Comparison of ENCODE assay signal across 8 cellular contexts in genomic region chr22:24521791-24522245, GRCh38. TPM values are rescaled to one million over a fixed set of nuclear protein-coding genes. Genes with fewer than 3 reads are reported as not detected.
A peak's percentile ranks its signal among the peaks of the same experiment; 100 is the strongest.
DNase-seq lines count a peak whose midpoint lies in the region; ATAC-seq, FAIRE-seq and TF ChIP-seq lines count a peak whose summit lies in the region.

No MANE protein-coding gene starts in this region.

- TF ChIP-seq CTCF in NB4 (IDR thresholded peaks at IDR 0.05; ENCODE audit: low read depth, low read length) (peak; percentile 41), GM12878 (IDR thresholded peaks at IDR 0.05 in 2 of 3, conservative IDR thresholded peaks at IDR 0.05 in 1 of 3; ENCODE audit: control insufficient read depth in 2 of 3, extremely low read depth in 1 of 3, insufficient read depth in 1 of 3, low read depth in 3 of 3, low read length in 3 of 3) (peak; percentile 58 to 87 (median 61); a peak in 5 of 6 replicates)

- 23% methylated on average over 8 of the region's 8 CpGs for WGBS in GM12878 (ENCODE audit: insufficient coverage, insufficient replicate concordance, low lambda C conversion rate, missing lambda C conversion rate)

- no peaks in the 10 kb centered on the region for H3K9me3 Mint-ChIP-seq in stimulated activated naive CD8-positive, alpha-beta T cell treated with anti-CD3 and anti-CD28 coated beads, Interleukin-15, amount 100 ng/mL, for 72 hours

- H3K4me3 ChIP-seq in NB4 (ENCODE audit: low read depth, low read length) (no peak overlapping the region), GM12878 (no peak overlapping the region)

- H3K27me3 ChIP-seq in GM12878 (replicated peaks in 1 of 2; ENCODE audit: control insufficient read depth in 2 of 2, insufficient read depth in 2 of 2, low read length in 1 of 2) = no peaks in the 10 kb centered on the region

- CTCF ChIA-PET in GM12878 (lab: Yijun Ruan, JAX) = interaction anchor here (0.6 to 11.7 kb wide), 31 partner anchors 9 to 283 kb away, joined by 3 to 213 read pairs (median 4); partner anchors contain the start of gene ADORA2A

- H3K79me2 ChIP-seq in GM12878 (ENCODE audit: control insufficient read depth, insufficient read depth, low read length) = no peaks in the 10 kb centered on the region

- TF ChIP-seq POLR2A in NB4 (IDR thresholded peaks at IDR 0.05; ENCODE audit: extremely low read depth, insufficient read length) (no peak), GM12878 (IDR thresholded peaks at IDR 0.05; ENCODE audit: low read depth, low read length) (no peak)

- TF ChIP-seq RAD21 in GM12878 (IDR thresholded peaks at IDR 0.05; ENCODE audit: insufficient read depth, low read depth, low read length) = peak; percentile 82

- peak overlapping the region in 1 of 2 donors; percentile 54 for H3K4me3 Mint-ChIP-seq in stimulated activated naive CD8-positive, alpha-beta T cell treated with anti-CD3 and anti-CD28 coated beads, Interleukin-15, amount 100 ng/mL, for 72 hours

- H3K4me1 Mint-ChIP-seq in stimulated activated naive CD8-positive, alpha-beta T cell treated with anti-CD3 and anti-CD28 coated beads, Interleukin-15, amount 100 ng/mL, for 72 hours = peaks cover 21% of the 10 kb centered on the region

- no peak for TF ChIP-seq EP300 in GM12878 (IDR thresholded peaks at IDR 0.05; ENCODE audit: borderline replicate concordance in 1 of 2, control insufficient read depth in 1 of 2, low read depth in 2 of 2, low read length in 2 of 2)

- peak; percentile 21 to 28 for DNase-seq in activated CD4-positive, alpha-beta T cell treated with anti-CD3 and anti-CD28 coated beads for 24 hours (ENCODE audit: low read depth in 2 of 2)
- no peak for DNase-seq in activated CD4-positive, alpha-beta T cell treated with anti-CD3 and anti-CD28 coated beads for 1 hour
- peak; percentile 76 for DNase-seq in NB4 (ENCODE audit: low read depth)
- peak; percentile 53 for DNase-seq in SHP77 treated with DMSO at 0.1 percent for 48 hours (lab: John Stamatoyannopoulos, UW)
- DNase-seq in GM12878 (ENCODE audit: low read depth, low spot score) = no peak
- peak; percentile 37 to 42 for DNase-seq in left colon
- DNase-seq in stimulated activated naive CD8-positive, alpha-beta T cell treated with anti-CD3 and anti-CD28 coated beads, Interleukin-15, amount 100 ng/mL, for 72 hours = peak; percentile 28 to 45

- no peak overlapping the region for H3K9ac ChIP-seq in GM12878 (ENCODE audit: control insufficient read depth, insufficient read depth, low read length)

- H3K9me3 ChIP-seq in GM12878 (replicated peaks; ENCODE audit: control insufficient read depth, insufficient read depth, low read length) = no peaks in the 10 kb centered on the region

- BruUV-seq in GM12878 (replicated peaks; lab: Mats Ljungman, UMichigan) = no TSS peak

- peaks cover 10% of the 10 kb centered on the region for H3K4me1 ChIP-seq in GM12878 (ENCODE audit: control insufficient read depth, insufficient read depth, low read length)

- ATAC-seq in GM12878 (peak; percentile 88), left colon (peak; percentile 88), HG02763 (IDR thresholded peaks at IDR 0.05; ENCODE audit: unreplicated experiment) (no peak)
- ATAC-seq in stimulated activated naive CD8-positive, alpha-beta T cell treated with anti-CD3 and anti-CD28 coated beads, Interleukin-15, amount 100 ng/mL, for 72 hours = peak; percentile 77

- no peaks in the 10 kb centered on the region for H4K20me1 ChIP-seq in GM12878 (ENCODE audit: control insufficient read depth, insufficient read depth)

- RAD21 ChIA-PET in GM12878 (lab: Charles Lee; ENCODE audit: unreplicated experiment) = interaction anchor here (0.6 to 3.8 kb wide), 16 partner anchors 7 to 250 kb away, joined by 3 to 64 read pairs (median 4); partner anchors contain the start of gene ADORA2A

- H3K27ac ChIP-seq in GM12878 (ENCODE audit: control insufficient read depth, insufficient read depth) = no peak overlapping the region

- H3K27me3 Mint-ChIP-seq in stimulated activated naive CD8-positive, alpha-beta T cell treated with anti-CD3 and anti-CD28 coated beads, Interleukin-15, amount 100 ng/mL, for 72 hours = no peaks in the 10 kb centered on the region

- no peaks in the 10 kb centered on the region for H3K36me3 ChIP-seq in GM12878 (ENCODE audit: control insufficient read depth in 2 of 2, insufficient read depth in 2 of 2, low read length in 1 of 2)

- intact Hi-C loops in GM12878 (cut with micrococcal nuclease; ENCODE audit: unreplicated experiment) = loop anchor here (1.0 kb wide), 1 partner anchor 197 kb away; no protein-coding TSS in a partner anchor
- intact Hi-C loops in left colon (cut with DNase I, micrococcal nuclease) = loop anchor here in 1 of 2 donors (10.0 kb wide), 1 partner anchor 197 kb away; no protein-coding TSS in a partner anchor

- in situ Hi-C loops in GM12878 (cut with MboI) = loop anchor here (5.0 kb wide), 1 partner anchor 200 kb away; no protein-coding TSS in a partner anchor

- SMC1A ChIA-PET in GM12878 (lab: Charles Lee; ENCODE audit: uncharacterized antibody, unreplicated experiment) = interaction anchor here (0.6 to 7.7 kb wide), 17 partner anchors 11 to 233 kb away, joined by 3 to 113 read pairs (median 5); partner anchors contain the start of gene ADORA2A

- FAIRE-seq in GM12878 (lab: Jason Lieb, UNC) = peak; percentile 35

- H3K4me2 ChIP-seq in GM12878 (ENCODE audit: control insufficient read depth, insufficient read depth) = peak overlapping the region; percentile 24; the same call in 1 of the 2 replicates

- H3K27ac Mint-ChIP-seq in stimulated activated naive CD8-positive, alpha-beta T cell treated with anti-CD3 and anti-CD28 coated beads, Interleukin-15, amount 100 ng/mL, for 72 hours = peak overlapping the region in 1 of 2 donors; percentile 64

- POLR2A ChIA-PET in GM12878 (lab: Charles Lee) = interaction anchor here (1.5 to 3.5 kb wide), 3 partner anchors 12 to 19 kb away, joined by 10 to 14 read pairs (median 11); no protein-coding TSS in a partner anchor

- peak overlapping the region; percentile 74 for H2AFZ ChIP-seq in GM12878 (ENCODE audit: control insufficient read depth, low read depth, low read length)

TF ChIP-seq in GM12878, 131 proteins besides CTCF, POLR2A, EP300 and RAD21 (continues in another document):
- TF ChIP-seq MTA2 (IDR thresholded peaks at IDR 0.05; ENCODE audit: low read depth) (0 out of 2 replicates have a peak, but pooled peaks have one; percentile 10), SIN3A (IDR thresholded peaks at IDR 0.05; ENCODE audit: low read depth, low read length) (no peak)

RNA-seq across cellular contexts. Expression of gene UPB1, which starts 26.7 kb away (rescaled TPM):
- total RNA-seq in GM12878 (2013; cell fraction: nucleolus; rRNA removed) = 39.2 and 39.8 TPM in 2 replicates
- total RNA-seq in GM12878 (2014; rRNA removed) (2.5 and 2.8 TPM in 2 replicates), GM12878 (2014; rRNA removed; fragmentation: Illumina TruSeq; extraction: Trizol) (3.4 and 3.5 TPM in 2 replicates), GM12878 (2021) (3.3 and 3.9 TPM in 2 replicates), left colon (under 1 TPM in 1 of 2 donors, not detected in 1; 0.08 TPM)
- 1.8 TPM for polyA plus RNA-seq in GM12878 (2011; ENCODE audit: low read depth)
- polyA plus RNA-seq in GM12878 (2011; rRNA removed) (20.5 and 20.6 TPM in 2 replicates), GM12878 (2014; fragmentation: Illumina TruSeq; extraction: Trizol) (2.6 and 2.8 TPM in 2 replicates), GM12878 (2014; fragmentation: Nextera tagmentation; extraction: Ambion mirVana) (1 to 10 TPM; 2.9 to 4.5 TPM), GM12878 (2014; rRNA removed) (3.4 and 3.5 TPM in 2 replicates), GM12878 (2016; fragmentation: Nextera tagmentation; extraction: Ambion mirVana) (1 to 10 TPM in 1 of 2 experiments, under 1 TPM in 1; 0.89 to 1.2 TPM)
- polyA plus RNA-seq in GM12878 (2011; cell fraction: cytosol; rRNA removed) = 12.1 and 14.3 TPM in 2 replicates
- 19.0 and 30.2 TPM in 2 replicates for polyA plus RNA-seq in GM12878 (2011; cell fraction: nucleus; rRNA removed)
- 1.8 and 3.0 TPM in 2 replicates for polyA plus RNA-seq in GM12878 (2012)
- polyA minus RNA-seq in GM12878 (2011; rRNA and poly(A)+ RNA removed) = 10.8 and 11.0 TPM in 2 replicates
- 3.3 and 3.6 TPM in 2 replicates for polyA minus RNA-seq in GM12878 (2011; cell fraction: cytosol; rRNA and poly(A)+ RNA removed)
- polyA minus RNA-seq in GM12878 (2011; cell fraction: nucleus; rRNA and poly(A)+ RNA removed) = 6.9 and 8.1 TPM in 2 replicates

RNA-seq across cellular contexts. Expression of gene GUCD1, which starts 33.1 kb away (rescaled TPM):
- 33.2 and 34.3 TPM in 2 replicates for total RNA-seq in GM12878 (2013; cell fraction: nucleolus; rRNA removed)
- 170 and 177 TPM in 2 replicates for total RNA-seq in GM12878 (2014; rRNA removed)
- total RNA-seq in GM12878 (2014; rRNA removed; fragmentation: Illumina TruSeq; extraction: Trizol) = 81.7 and 82.2 TPM in 2 replicates
- total RNA-seq in GM12878 (2021) = 126 and 127 TPM in 2 replicates
- polyA plus RNA-seq in GM12878 (2011; ENCODE audit: low read depth) = 65.3 TPM
- polyA plus RNA-seq in GM12878 (2011; rRNA removed) = 57.4 and 87.1 TPM in 2 replicates
- polyA plus RNA-seq in GM12878 (2011; cell fraction: cytosol; rRNA removed) = 128 and 167 TPM in 2 replicates
- 69.8 and 82.1 TPM in 2 replicates for polyA plus RNA-seq in GM12878 (2011; cell fraction: nucleus; rRNA removed)
- polyA plus RNA-seq in GM12878 (2012) = 80.9 and 87.1 TPM in 2 replicates
- polyA plus RNA-seq in GM12878 (2014; fragmentation: Illumina TruSeq; extraction: Trizol) = 65.0 and 89.3 TPM in 2 replicates
- polyA plus RNA-seq in GM12878 (2014; fragmentation: Nextera tagmentation; extraction: Ambion mirVana) = 10 to 100 TPM; 57.8 to 96.9 TPM
- 136 and 145 TPM in 2 replicates for polyA plus RNA-seq in GM12878 (2014; rRNA removed)
- polyA plus RNA-seq in GM12878 (2016; fragmentation: Nextera tagmentation; extraction: Ambion mirVana) = 10 to 100 TPM; 56.0 to 71.2 TPM
- 126 and 176 TPM in 2 replicates for polyA minus RNA-seq in GM12878 (2011; rRNA and poly(A)+ RNA removed)
- 67.6 and 74.1 TPM in 2 replicates for polyA minus RNA-seq in GM12878 (2011; cell fraction: cytosol; rRNA and poly(A)+ RNA removed)
- polyA minus RNA-seq in GM12878 (2011; cell fraction: nucleus; rRNA and poly(A)+ RNA removed) = 20.8 and 41.9 TPM in 2 replicates
- total RNA-seq in left colon = 100 to 1,000 TPM; 219 to 241 TPM

RNA-seq across cellular contexts. Expression of gene SNRPD3, which starts 34.0 kb away (rescaled TPM):
- 108 and 115 TPM in 2 replicates for total RNA-seq in GM12878 (2013; cell fraction: nucleolus; rRNA removed)
- total RNA-seq in GM12878 (2014; rRNA removed) (175 and 179 TPM in 2 replicates), GM12878 (2014; rRNA removed; fragmentation: Illumina TruSeq; extraction: Trizol) (254 and 257 TPM in 2 replicates), GM12878 (2021) (111 and 112 TPM in 2 replicates), left colon (10 to 100 TPM; 60.3 to 70.8 TPM)
- polyA plus RNA-seq in GM12878 (2011; ENCODE audit: low read depth) = 44.6 TPM
- polyA plus RNA-seq in GM12878 (2011; rRNA removed) (68.4 and 121 TPM in 2 replicates), GM12878 (2014; fragmentation: Illumina TruSeq; extraction: Trizol) (324 and 433 TPM in 2 replicates), GM12878 (2014; fragmentation: Nextera tagmentation; extraction: Ambion mirVana) (100 to 1,000 TPM; 244 to 258 TPM), GM12878 (2014; rRNA removed) (197 and 228 TPM in 2 replicates), GM12878 (2016; fragmentation: Nextera tagmentation; extraction: Ambion mirVana) (100 to 1,000 TPM; 240 to 251 TPM)
- polyA plus RNA-seq in GM12878 (2011; cell fraction: cytosol; rRNA removed) = 214 and 250 TPM in 2 replicates
- 76.5 and 82.6 TPM in 2 replicates for polyA plus RNA-seq in GM12878 (2011; cell fraction: nucleus; rRNA removed)
- polyA plus RNA-seq in GM12878 (2012) = 121 and 175 TPM in 2 replicates
- 175 and 182 TPM in 2 replicates for polyA minus RNA-seq in GM12878 (2011; rRNA and poly(A)+ RNA removed)
- 36.2 and 58.3 TPM in 2 replicates for polyA minus RNA-seq in GM12878 (2011; cell fraction: cytosol; rRNA and poly(A)+ RNA removed)
- polyA minus RNA-seq in GM12878 (2011; cell fraction: nucleus; rRNA and poly(A)+ RNA removed) = 57.3 and 92.8 TPM in 2 replicates

Comparison
In these comparisons a context has a peak if more than half of its experiments do, and no peak if none do; other contexts are left out.
1. DNase-seq: peak in activated CD4-positive, alpha-beta T cell treated with anti-CD3 and anti-CD28 coated beads for 24 hours (2 of 2), NB4 (single experiment), SHP77 treated with DMSO at 0.1 percent for 48 hours (single experiment), left colon (2 of 2) and stimulated activated naive CD8-positive, alpha-beta T cell treated with anti-CD3 and anti-CD28 coated beads, Interleukin-15, amount 100 ng/mL, for 72 hours (2 of 2); none in activated CD4-positive, alpha-beta T cell treated with anti-CD3 and anti-CD28 coated beads for 1 hour (single experiment) and GM12878 (single experiment).